ENCODE assay signal across 12 cellular contexts in genomic region chr7:13908667-13909382, GRCh38.
DNase-seq lines count a peak whose midpoint lies in the region; ATAC-seq and TF ChIP-seq lines count a peak whose summit lies in the region.
"Had no signal": no experiment of that assay in that cellular context is flagged by ENCODE, and none has a peak within 500 bp of the region (broad histone marks: within the 10 kb centered on the region; RNA-seq: fewer than 3 reads in every experiment).

No MANE protein-coding gene starts in this region.

- ATAC-seq in DND-41 (ENCODE audit: insufficient read depth, low read depth), result peak; percentile 63
- ATAC-seq in left ventricle myocardium superior, result no peak
- ATAC-seq: gastrocnemius medialis had no signal

- H3K4me1 ChIP-seq in DND-41 (ENCODE audit: insufficient read depth, low read length), result peaks cover 44% of the 10 kb centered on the region
- H3K4me1 ChIP-seq in iPS-18a (ENCODE audit: control insufficient read depth, low read depth, low read length), result peaks cover 26% of the 10 kb centered on the region
- H3K4me1 ChIP-seq: gastrocnemius medialis had no signal

- H2AFZ ChIP-seq in DND-41 (ENCODE audit: low read depth, low read length), result no peak overlapping the region

- DNase-seq in DND-41 (peak; percentile 55), MV-4-11 (lab: John Stamatoyannopoulos, UW) (peak; percentile 75), SK-N-MC (ENCODE audit: low read depth, low spot score) (no peak), DMS79 (lab: John Stamatoyannopoulos, UW) (no peak), cerebellar nuclear complex (lab: John Stamatoyannopoulos, UW) (no peak), kidney glomerular epithelial cell (lab: John Stamatoyannopoulos, UW) (no peak), left ventricle myocardium superior (no peak)
- DNase-seq: activated CD4-positive, CD25-positive, alpha-beta regulatory T cell treated with anti-CD3 and anti-CD28 coated beads, Interleukin-2, amount 50 U/mL, for 72 hours; gastrocnemius medialis; GF-D8; OCI-M1 had no signal

- H4K20me1 ChIP-seq in DND-41 (ENCODE audit: insufficient read depth, low read length), result no peaks in the 10 kb centered on the region

- intact Hi-C loops in left ventricle myocardium superior (cut with micrococcal nuclease), result no loop called here

- H3K27ac ChIP-seq in DND-41 (ENCODE audit: low read length) (0 out of 2 replicates have a peak overlapping the region, but pooled peaks have one; percentile 17), SK-N-MC (no peak overlapping the region), iPS-18a (ENCODE audit: low read length) (peak overlapping the region; percentile 64)
- H3K27ac ChIP-seq: gastrocnemius medialis had no signal

- H3K9me3 ChIP-seq in DND-41 (ENCODE audit: insufficient read depth, low read length, severe bottlenecking), result no peaks in the 10 kb centered on the region
- no peaks in the 10 kb centered on the region for H3K9me3 ChIP-seq in SK-N-MC (ENCODE audit: low read depth, low read length)
- no peaks in the 10 kb centered on the region for H3K9me3 ChIP-seq in iPS-18a (ENCODE audit: control insufficient read depth, low read depth, low read length)
- H3K9me3 ChIP-seq: gastrocnemius medialis had no signal

- no peak for TF ChIP-seq CTCF in DND-41 (IDR thresholded peaks at IDR 0.05; ENCODE audit: borderline replicate concordance, extremely low read depth, low read length, poor library complexity, severe bottlenecking)

- no peaks in the 10 kb centered on the region for H3K36me3 ChIP-seq in DND-41 (ENCODE audit: insufficient read depth, low read length)
- no peaks in the 10 kb centered on the region for H3K36me3 ChIP-seq in SK-N-MC (ENCODE audit: insufficient read depth, low read length)
- H3K36me3 ChIP-seq in iPS-18a (ENCODE audit: control insufficient read depth, low read depth, low read length), result peaks cover 50% of the 10 kb centered on the region
- H3K36me3 ChIP-seq: gastrocnemius medialis had no signal

- H3K4me3 ChIP-seq in DND-41 (ENCODE audit: low read depth in 1 of 2, low read length in 2 of 2) (no peak overlapping the region), SK-N-MC (peak overlapping the region; percentile 2; the same call in 1 of the 2 replicates), iPS-18a (ENCODE audit: low read length) (no peak overlapping the region)
- H3K4me3 ChIP-seq: gastrocnemius medialis had no signal

- no peak overlapping the region for H3K4me2 ChIP-seq in DND-41 (ENCODE audit: insufficient read depth, low read length)

- H3K79me2 ChIP-seq in DND-41 (ENCODE audit: insufficient read depth, low read length), result no peaks in the 10 kb centered on the region

- H3K27me3 ChIP-seq in DND-41 (ENCODE audit: insufficient read depth, low read length, poor library complexity) (no peaks in the 10 kb centered on the region), iPS-18a (ENCODE audit: control insufficient read depth, insufficient read depth, low read length) (no peaks in the 10 kb centered on the region)
- H3K27me3 ChIP-seq: gastrocnemius medialis had no signal

- H3K9ac ChIP-seq in DND-41 (ENCODE audit: low read depth, low read length) (no peak overlapping the region), SK-N-MC (ENCODE audit: insufficient read length) (no peak overlapping the region), iPS-18a (ENCODE audit: low read length) (peak overlapping the region; percentile 5)

Comparison
In these comparisons a context has a peak if more than half of its experiments do, and no peak if none do; other contexts are left out.
1. DNase-seq: peak in DND-41 (single experiment) and MV-4-11 (single experiment); none in SK-N-MC (single experiment), DMS79 (single experiment), cerebellar nuclear complex (0 of 2), kidney glomerular epithelial cell (single experiment) and left ventricle myocardium superior (single experiment).